ENCODE assay signal across 33 cellular contexts in the genomic region with DNA sequence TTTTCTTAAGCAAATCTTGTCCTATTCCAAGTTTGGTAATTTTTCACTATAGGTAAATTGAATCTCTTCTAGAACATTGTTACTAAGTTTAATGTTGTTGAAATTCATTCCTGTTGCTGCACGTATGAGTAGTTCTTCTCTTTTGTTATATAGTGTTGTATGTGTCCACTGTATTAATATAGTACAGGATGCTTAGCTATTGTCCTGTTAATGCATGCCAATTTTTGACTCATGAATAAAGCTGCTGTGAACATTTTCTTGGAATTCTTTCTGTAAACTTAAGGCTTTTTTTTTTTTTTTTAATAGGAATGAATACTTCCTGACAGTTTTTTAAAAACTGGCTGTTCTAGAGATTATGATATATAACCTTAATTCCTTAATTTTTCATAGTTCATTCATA.
"Had no signal": no experiment of that assay in that cellular context is flagged by ENCODE, and none has a peak within 500 bp of the region (broad histone marks: within the 10 kb centered on the region; RNA-seq: fewer than 3 reads in every experiment).

No MANE protein-coding gene starts in this region.

- H3K4me3 ChIP-seq: coronary artery, heart right ventricle, lower lobe of right lung, pancreas, prostate gland, skin epidermis, thoracic aorta, uterus had no signal

- H3K27ac Mint-ChIP-seq: activated CD4-positive, alpha-beta memory T cell treated with anti-CD3 and anti-CD28 coated beads, Interleukin-2, amount 10 ng/mL, durations not matched to agents 7 days and 5 days; activated CD4-positive, alpha-beta T cell treated with anti-CD3 and anti-CD28 coated beads, Interleukin-2, amount 10 ng/mL, durations not matched to agents 24 days and 14 days; activated T-cell treated with anti-CD3 and anti-CD28 coated beads, Interleukin-2, amount 50 U/mL, for 24 hours; effector memory CD8-positive, alpha-beta T cell; naive thymus-derived CD8-positive, alpha-beta T cell; type B pancreatic cell had no signal

- H3K9me3 Mint-ChIP-seq: activated CD4-positive, alpha-beta memory T cell treated with anti-CD3 and anti-CD28 coated beads, Interleukin-2, amount 10 ng/mL, durations not matched to agents 7 days and 5 days; activated CD4-positive, alpha-beta T cell treated with anti-CD3 and anti-CD28 coated beads, Interleukin-2, amount 10 ng/mL, durations not matched to agents 24 days and 14 days; activated T-cell treated with anti-CD3 and anti-CD28 coated beads, Interleukin-2, amount 50 U/mL, for 24 hours had no signal

- H3K27ac ChIP-seq: coronary artery, heart right ventricle, lower lobe of right lung, pancreas, prostate gland, skin epidermis, thoracic aorta, uterus had no signal

- H3K36me3 ChIP-seq: heart right ventricle, lower lobe of right lung, pancreas, prostate gland, thoracic aorta, uterus had no signal

- DNase-seq: activated CD4-positive, alpha-beta memory T cell treated with anti-CD3 and anti-CD28 coated beads, Interleukin-2, amount 10 ng/mL, durations not matched to agents 7 days and 5 days; activated CD4-positive, alpha-beta T cell treated with anti-CD3 and anti-CD28 coated beads, Interleukin-2, amount 10 ng/mL, durations not matched to agents 24 days and 14 days; activated CD4-positive, CD25-positive, alpha-beta regulatory T cell treated with anti-CD3 and anti-CD28 coated beads, Interleukin-2, amount 50 U/mL, for 72 hours; activated CD8-positive, alpha-beta memory T cell treated with anti-CD3 and anti-CD28 coated beads, Interleukin-2, amount 50 U/mL, for 48 hours; activated gamma-delta T cell; activated naive CD4-positive, alpha-beta T cell treated with anti-CD3 and anti-CD28 coated beads, Interleukin-2, amount 50 U/mL, for 16 hours; activated T-cell treated with anti-CD3 and anti-CD28 coated beads, Interleukin-2, amount 50 U/mL, for 24 hours; amygdala; cerebellar nuclear complex; effector memory CD8-positive, alpha-beta T cell; erythroblast; foreskin melanocyte; heart right ventricle; kidney glomerular epithelial cell; lower lobe of right lung; mesenchymal stem cell; naive thymus-derived CD8-positive, alpha-beta T cell; nucleus accumbens; pancreas; retina; stimulated activated CD4-positive, alpha-beta T cell treated with anti-CD3 and anti-CD28 coated beads, Interleukin-12 subunit alpha, Interleukin-12 subunit beta, amount 100 ng/mL, for 4 hours; stimulated activated CD4-positive, alpha-beta T cell treated with anti-CD3 and anti-CD28 coated beads, Interleukin-4, amount 100 ng/mL, for 1 hour; stimulated activated naive CD8-positive, alpha-beta T cell treated with anti-CD3 and anti-CD28 coated beads, Interleukin-15, Interleukin-2, amounts not matched to agents 100 U/mL and 50 U/mL, for 24 hours; T-helper 2 cell; uterus had no signal

- H3K4me3 Mint-ChIP-seq: activated CD4-positive, alpha-beta memory T cell treated with anti-CD3 and anti-CD28 coated beads, Interleukin-2, amount 10 ng/mL, durations not matched to agents 7 days and 5 days; activated CD4-positive, alpha-beta T cell treated with anti-CD3 and anti-CD28 coated beads, Interleukin-2, amount 10 ng/mL, durations not matched to agents 24 days and 14 days; activated T-cell treated with anti-CD3 and anti-CD28 coated beads, Interleukin-2, amount 50 U/mL, for 24 hours; effector memory CD8-positive, alpha-beta T cell; naive thymus-derived CD8-positive, alpha-beta T cell; neural crest cell; type B pancreatic cell had no signal

- H3K27me3 Mint-ChIP-seq: activated CD4-positive, alpha-beta memory T cell treated with anti-CD3 and anti-CD28 coated beads, Interleukin-2, amount 10 ng/mL, durations not matched to agents 7 days and 5 days; activated CD4-positive, alpha-beta T cell treated with anti-CD3 and anti-CD28 coated beads, Interleukin-2, amount 10 ng/mL, durations not matched to agents 24 days and 14 days; activated T-cell treated with anti-CD3 and anti-CD28 coated beads, Interleukin-2, amount 50 U/mL, for 24 hours; effector memory CD8-positive, alpha-beta T cell; type B pancreatic cell had no signal

- FAIRE-seq: pancreas had no signal

- H3K36me3 Mint-ChIP-seq: naive thymus-derived CD8-positive, alpha-beta T cell; type B pancreatic cell had no signal

- H3K4me1 Mint-ChIP-seq: activated CD4-positive, alpha-beta memory T cell treated with anti-CD3 and anti-CD28 coated beads, Interleukin-2, amount 10 ng/mL, durations not matched to agents 7 days and 5 days; activated CD4-positive, alpha-beta T cell treated with anti-CD3 and anti-CD28 coated beads, Interleukin-2, amount 10 ng/mL, durations not matched to agents 24 days and 14 days; naive thymus-derived CD8-positive, alpha-beta T cell; neural crest cell had no signal

- H3K27me3 ChIP-seq: heart right ventricle, pancreas, uterus had no signal

- H3K4me1 ChIP-seq: heart right ventricle, lower lobe of right lung, pancreas, prostate gland, uterus had no signal

- ATAC-seq: effector memory CD8-positive, alpha-beta T cell; heart right ventricle; left lobe of liver; lower lobe of right lung; naive thymus-derived CD8-positive, alpha-beta T cell; pancreas; sciatic nerve; stimulated activated naive CD8-positive, alpha-beta T cell treated with anti-CD3 and anti-CD28 coated beads, Interleukin-15, Interleukin-2, amounts not matched to agents 100 U/mL and 50 U/mL, for 24 hours had no signal
